In the genomic region with DNA sequence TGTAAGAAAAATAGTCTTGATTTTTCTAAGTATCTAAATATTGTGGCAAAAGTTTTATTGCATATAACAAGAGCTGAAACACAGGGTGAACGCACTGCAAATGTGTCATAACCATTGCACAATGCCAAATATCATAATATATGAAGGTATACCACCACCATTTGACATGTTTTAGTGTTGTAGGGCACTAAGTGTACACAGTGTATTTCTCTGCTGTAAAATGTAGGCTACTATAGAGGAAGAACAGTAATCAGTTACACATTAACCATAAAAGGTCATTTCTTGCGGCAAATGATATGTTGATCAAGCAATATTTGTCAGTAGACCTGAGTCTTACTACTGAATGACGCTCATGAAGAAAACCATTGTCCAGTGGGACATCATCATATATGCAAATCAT, we compare ENCODE assay signal across 21 cellular contexts. TPM values are rescaled to one million over a fixed set of nuclear protein-coding genes. Genes with fewer than 3 reads are reported as not detected.
DNase-seq lines count a peak whose midpoint lies in the region; ATAC-seq, FAIRE-seq and TF ChIP-seq lines count a peak whose summit lies in the region.
"Had no signal": no experiment of that assay in that cellular context is flagged by ENCODE, and none has a peak within 500 bp of the region (broad histone marks: within the 10 kb centered on the region; RNA-seq: fewer than 3 reads in every experiment).

No MANE protein-coding gene starts in this region.

- H3K9me3 ChIP-seq in hepatocyte (ENCODE audit: low read depth) (no peaks in the 10 kb centered on the region), small intestine (ENCODE audit: control insufficient read depth, low read depth) (no peaks in the 10 kb centered on the region), sigmoid colon (no peaks in the 10 kb centered on the region)
- H3K9me3 ChIP-seq: MG63, SJSA1 had no signal

- TF ChIP-seq CTCF in hepatocyte (IDR thresholded peaks at IDR 0.05; ENCODE audit: poor library complexity), result no peak
- TF ChIP-seq CTCF in sigmoid colon (IDR thresholded peaks at IDR 0.05), result no peak

- H3K79me2 ChIP-seq in hepatocyte, result no peaks in the 10 kb centered on the region

- intact Hi-C loops in sigmoid colon (cut with DNase I), result no loop called here

- TF ChIP-seq EP300 in sigmoid colon (IDR thresholded peaks at IDR 0.05), result no peak

- H3K4me1 ChIP-seq in hepatocyte (ENCODE audit: insufficient read depth), result peaks cover 14% of the 10 kb centered on the region
- no peaks in the 10 kb centered on the region for H3K4me1 ChIP-seq in small intestine (ENCODE audit: control insufficient read depth in 2 of 2, insufficient read depth in 1 of 2, low read depth in 1 of 2, low read length in 1 of 2)
- no peaks in the 10 kb centered on the region for H3K4me1 ChIP-seq in sigmoid colon
- H3K4me1 ChIP-seq: SJSA1 had no signal

- TF ChIP-seq POLR2A in sigmoid colon (IDR thresholded peaks at IDR 0.05), result no peak

- H4K20me1 ChIP-seq in hepatocyte (ENCODE audit: insufficient read depth, poor library complexity, severe bottlenecking), result no peaks in the 10 kb centered on the region

- no peaks in the 10 kb centered on the region for H3K27me3 ChIP-seq in hepatocyte
- no peaks in the 10 kb centered on the region for H3K27me3 ChIP-seq in small intestine (ENCODE audit: control insufficient read depth in 2 of 2, insufficient read depth in 2 of 2, low read length in 2 of 2)
- H3K27me3 ChIP-seq in sigmoid colon, result no peaks in the 10 kb centered on the region
- H3K27me3 ChIP-seq: MG63, SJSA1 had no signal

- no peak overlapping the region for H3K4me3 ChIP-seq in hepatocyte
- no peak overlapping the region for H3K4me3 ChIP-seq in small intestine (ENCODE audit: low read depth in 1 of 2, low read length in 2 of 2)
- no peak overlapping the region for H3K4me3 ChIP-seq in sigmoid colon
- H3K4me3 ChIP-seq: GM23338, MG63, SJSA1 had no signal

- H3K27ac ChIP-seq in hepatocyte (peak overlapping the region; percentile 78), small intestine (ENCODE audit: low read depth in 1 of 2, low read length in 1 of 2) (peak overlapping the region in 1 of 2 donors; percentile 11), sigmoid colon (no peak overlapping the region)
- H3K27ac ChIP-seq: 22Rv1, KMS-11, SJSA1 had no signal

- no peaks in the 10 kb centered on the region for H3K9me2 ChIP-seq in hepatocyte (replicated peaks; ENCODE audit: insufficient read depth)

- no peak overlapping the region for H2AFZ ChIP-seq in hepatocyte
- H2AFZ ChIP-seq: GM23338 had no signal

- H3K36me3 ChIP-seq in hepatocyte (replicated peaks; ENCODE audit: insufficient read depth, low read depth), result no peaks in the 10 kb centered on the region
- H3K36me3 ChIP-seq in small intestine (ENCODE audit: control insufficient read depth in 2 of 2, insufficient read depth in 2 of 2, low read length in 2 of 2), result no peaks in the 10 kb centered on the region
- H3K36me3 ChIP-seq in sigmoid colon, result no peaks in the 10 kb centered on the region
- H3K36me3 ChIP-seq: MG63, SJSA1 had no signal

- FAIRE-seq in small intestine (lab: Jason Lieb, UNC), result peak; percentile 51
- FAIRE-seq: GM12891, GM19239 had no signal

- 69% methylated on average over 3 of the region's 3 CpGs for WGBS in hepatocyte (ENCODE audit: low lambda C conversion rate, missing lambda C conversion rate)
- WGBS in small intestine, 3 donors, result 16 to 66% (median 37%) methylated on average over 3 of the region's 3 CpGs
- WGBS in sigmoid colon, 2 donors, result 18 to 73% methylated on average over 3 of the region's 3 CpGs

- no peak for ATAC-seq in GM21717 (IDR thresholded peaks at IDR 0.05; ENCODE audit: unreplicated experiment)

- peak overlapping the region; percentile 50 for H3K4me2 ChIP-seq in hepatocyte
- H3K4me2 ChIP-seq: GM23338, KMS-11 had no signal

- peak; percentile 44 for DNase-seq in DMS53 (lab: John Stamatoyannopoulos, UW)
- DNase-seq in DMS53 treated with DMSO at 0.1 percent for 48 hours (lab: John Stamatoyannopoulos, UW; ENCODE audit: unreplicated experiment), result no peak
- DNase-seq in OCI-M1 (lab: John Stamatoyannopoulos, UW), result peak; percentile 54
- no peak for DNase-seq in hepatocyte (ENCODE audit: low spot score)
- DNase-seq in small intestine, result peak; percentile 90
- no peak for DNase-seq in iPS-NIHi11 (ENCODE audit: low spot score)
- DNase-seq in sigmoid colon, result no peak
- DNase-seq: CD4-positive, CD25-positive, alpha-beta regulatory T cell; HCEC 1CT; MG63; NCI-H1105; NCI-H1694 treated with DMSO at 0.1 percent for 48 hours; NCI-H2227 treated with DMSO at 0.1 percent for 48 hours; NCI-H510A treated with DMSO at 0.1 percent for 48 hours had no signal

RNA-seq across cellular contexts. Expression of a gene that starts 18.3 kb away (rescaled TPM):
- total RNA-seq in hepatocyte (95.8 and 99.9 TPM in 2 replicates), sigmoid colon (1 to 10 TPM; 2.3 to 3.6 (median 3.0) TPM)
- polyA plus RNA-seq in hepatocyte (92.6 and 94.4 TPM in 2 replicates), small intestine (100 to 1,000 TPM; 126 to 178 (median 141) TPM), sigmoid colon (100 to 1,000 TPM; 116 to 169 (median 153) TPM)

Comparison
In these comparisons a context has a peak if more than half of its experiments do, and no peak if none do; other contexts are left out.
1. DNase-seq: peak in DMS53 (single experiment), OCI-M1 (single experiment) and small intestine (single experiment); none in DMS53 treated with DMSO at 0.1 percent for 48 hours (single experiment), hepatocyte (single experiment), iPS-NIHi11 (single experiment) and sigmoid colon (single experiment).